ENCODE assay signal across 18 cellular contexts in the genomic region with DNA sequence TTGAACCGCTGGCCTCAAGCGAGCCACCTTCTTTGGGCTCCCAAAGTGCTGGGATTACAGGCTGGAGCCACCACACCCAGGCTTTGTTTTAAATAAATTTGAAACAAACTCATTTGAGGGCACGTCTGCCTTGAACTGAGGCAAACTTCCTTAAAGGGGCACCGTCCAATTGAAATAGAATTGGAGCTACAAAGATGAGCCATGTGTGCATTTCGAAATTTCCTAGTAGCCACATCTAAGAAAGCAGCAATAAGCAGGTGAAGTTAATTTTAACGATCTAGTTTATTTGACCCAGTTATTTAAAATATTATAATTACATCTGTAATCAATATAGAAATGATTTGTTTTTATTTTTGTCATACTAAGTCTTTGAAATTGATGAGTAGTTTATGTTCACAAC. TPM values are rescaled to one million over a fixed set of nuclear protein-coding genes. Genes with fewer than 3 reads are reported as not detected.
"Had no signal": no experiment of that assay in that cellular context is flagged by ENCODE, and none has a peak within 500 bp of the region (broad histone marks: within the 10 kb centered on the region; RNA-seq: fewer than 3 reads in every experiment).

No MANE protein-coding gene starts in this region.

- DNase-seq: dermis blood vessel endothelial cell; esophagus squamous epithelium; foreskin fibroblast; kidney; left ventricle myocardium superior; mammary epithelial cell; natural killer cell; psoas muscle; retina; stimulated activated CD4-positive, alpha-beta T cell treated with anti-CD3 and anti-CD28 coated beads, Interleukin-12 subunit alpha, Interleukin-12 subunit beta, amount 100 ng/mL, for 4 hours; stimulated activated naive CD4-positive, alpha-beta T cell; trophoblast cell had no signal

- H3K36me3 Mint-ChIP-seq: natural killer cell had no signal

- H2AFZ ChIP-seq: hepatocyte, parathyroid adenoma had no signal

- H3K9me3 Mint-ChIP-seq: central memory CD8-positive, alpha-beta T cell; natural killer cell; neural crest cell had no signal

- H3K9me3 ChIP-seq: esophagus squamous epithelium, psoas muscle had no signal

- H3K27ac ChIP-seq: parathyroid adenoma, psoas muscle, skin epidermis had no signal

- H3K4me1 Mint-ChIP-seq: neural crest cell had no signal

- H3K9ac ChIP-seq: parathyroid adenoma had no signal

- H3K79me2 ChIP-seq: hepatocyte, parathyroid adenoma had no signal

- H3K36me3 ChIP-seq: esophagus squamous epithelium had no signal

- H3K4me2 ChIP-seq: hepatocyte had no signal

- H3K4me3 Mint-ChIP-seq: central memory CD8-positive, alpha-beta T cell; natural killer cell; neural crest cell had no signal

- ATAC-seq: natural killer cell had no signal

- H3K27me3 ChIP-seq: esophagus squamous epithelium, hepatocyte had no signal

- H3K4me3 ChIP-seq: esophagus squamous epithelium, hepatocyte, psoas muscle, skin epidermis had no signal

- H3K27ac Mint-ChIP-seq: natural killer cell had no signal

RNA-seq across cellular contexts. Expression of a gene that starts 0.8 kb away (rescaled TPM):
- total RNA-seq: dermis blood vessel endothelial cell, epithelial cell of proximal tubule, mammary epithelial cell, natural killer cell, neural crest cell had no signal
- polyA plus RNA-seq: mammary epithelial cell had no signal
